25 cellular contexts compared by ENCODE assay signal in the genomic region with DNA sequence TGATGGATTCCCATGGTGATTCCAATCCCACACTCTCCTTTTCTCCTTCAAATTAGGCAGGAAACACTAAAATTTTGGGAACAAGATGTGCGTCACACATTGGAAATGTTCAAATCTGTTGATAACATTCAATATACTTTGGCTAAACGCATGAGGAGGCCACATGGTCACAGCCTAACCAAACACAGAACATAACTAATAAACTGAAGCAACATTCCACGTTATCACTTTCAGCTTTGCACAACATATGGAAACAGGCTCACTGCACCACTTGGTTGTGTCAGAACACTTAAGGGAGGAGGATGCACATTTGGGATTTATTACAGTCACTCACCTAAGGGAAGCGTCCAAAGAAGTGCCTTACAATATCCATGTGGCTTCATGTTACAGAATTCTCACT. TPM values are rescaled to one million over a fixed set of nuclear protein-coding genes. Genes with fewer than 3 reads are reported as not detected.
DNase-seq lines count a peak whose midpoint lies in the region; TF ChIP-seq lines count a peak whose summit lies in the region.
"Had no signal": no experiment of that assay in that cellular context is flagged by ENCODE, and none has a peak within 500 bp of the region (broad histone marks: within the 10 kb centered on the region; RNA-seq: fewer than 3 reads in every experiment).

No MANE protein-coding gene starts in this region.

- peak overlapping the region; percentile 90 for H3K4me3 Mint-ChIP-seq in HFFc6
- peak overlapping the region; percentile 21 for H3K4me3 Mint-ChIP-seq in endodermal cell
- H3K4me3 Mint-ChIP-seq: activated naive CD8-positive, alpha-beta T cell; activated T-helper 17 cell treated with anti-CD3 and anti-CD28 coated beads, Interleukin-2, amount 50 U/mL, for 72 hours; T-helper 17 cell had no signal

- H3K4me1 ChIP-seq in endodermal cell (ENCODE audit: control insufficient read depth, insufficient read depth, low read length), result peaks cover 5% of the 10 kb centered on the region
- H3K4me1 ChIP-seq in osteoblast (ENCODE audit: insufficient read depth, low read length), result peaks cover 49% of the 10 kb centered on the region
- peaks cover 0 to 56% (median 4%) of the 10 kb centered on the region in 4 donors for H3K4me1 ChIP-seq in tibial nerve

- POLR2A ChIA-PET in AG04449 (lab: Yijun Ruan, JAX), result no interaction called here

- TF ChIP-seq CTCF in AG04449 (IDR thresholded peaks at IDR 0.05; ENCODE audit: insufficient read depth, low read length, missing control alignments) (no peak), HFFc6 (IDR thresholded peaks at IDR 0.05) (no peak), endodermal cell (conservative IDR thresholded peaks at IDR 0.05) (no peak), osteoblast (IDR thresholded peaks at IDR 0.05; ENCODE audit: extremely low read depth, low read depth, low read length) (no peak), tibial nerve (IDR thresholded peaks at IDR 0.05) (no peak)

- TF ChIP-seq EP300 in tibial nerve (IDR thresholded peaks at IDR 0.05), result no peak

- H3K27ac Mint-ChIP-seq in HFFc6 (peak overlapping the region; percentile 49), endodermal cell (peak overlapping the region; percentile 88)
- H3K27ac Mint-ChIP-seq: activated naive CD8-positive, alpha-beta T cell; activated T-helper 17 cell treated with anti-CD3 and anti-CD28 coated beads, Interleukin-2, amount 50 U/mL, for 72 hours; T-helper 17 cell had no signal

- no peak overlapping the region for H3K27ac ChIP-seq in endodermal cell (ENCODE audit: low read depth, low read length)
- H3K27ac ChIP-seq in osteoblast (ENCODE audit: low read depth, low read length), result peak overlapping the region; percentile 9
- H3K27ac ChIP-seq in tibial nerve, result no peak overlapping the region
- H3K27ac ChIP-seq: neutrophil, thoracic aorta had no signal

- H3K4me2 ChIP-seq in osteoblast (ENCODE audit: insufficient read depth, low read length), result peak overlapping the region; percentile 94

- H4K20me1 ChIP-seq in osteoblast (ENCODE audit: insufficient read depth, low read length), result peaks cover 68% of the 10 kb centered on the region

- H2AFZ ChIP-seq in osteoblast (ENCODE audit: low read length), result no peak overlapping the region

- H3K9me3 ChIP-seq in endodermal cell (ENCODE audit: control insufficient read depth, low read length) (peaks cover 17% of the 10 kb centered on the region), osteoblast (ENCODE audit: low read depth, low read length) (no peaks in the 10 kb centered on the region), tibial nerve (no peaks in the 10 kb centered on the region)
- H3K9me3 ChIP-seq: neutrophil, thoracic aorta had no signal

- H3K27me3 ChIP-seq in endodermal cell (ENCODE audit: control insufficient read depth, insufficient read depth, low read length, poor library complexity, severe bottlenecking), result no peaks in the 10 kb centered on the region
- no peaks in the 10 kb centered on the region for H3K27me3 ChIP-seq in osteoblast (ENCODE audit: insufficient read depth, low read length)
- no peaks in the 10 kb centered on the region for H3K27me3 ChIP-seq in tibial nerve

- no peak for TF ChIP-seq POLR2A in tibial nerve (IDR thresholded peaks at IDR 0.05)

- no peak for DNase-seq in AG04449 (ENCODE audit: low read depth, low spot score)
- no peak for DNase-seq in HFFc6
- DNase-seq in endodermal cell, result no peak
- no peak for DNase-seq in osteoblast (ENCODE audit: insufficient read length, low spot score, missing footprints)
- no peak for DNase-seq in tibial nerve (ENCODE audit: low spot score in 2 of 2)
- no peak for DNase-seq in COR-L47 (lab: John Stamatoyannopoulos, UW)
- DNase-seq in D341Med (ENCODE audit: low spot score), result no peak
- no peak for DNase-seq in DMS153 treated with DMSO at 0.1 percent for 48 hours (lab: John Stamatoyannopoulos, UW; ENCODE audit: unreplicated experiment)
- DNase-seq: ACHN; activated CD8-positive, alpha-beta memory T cell treated with anti-CD3 and anti-CD28 coated beads, Interleukin-2, amount 50 U/mL, for 4 hours; cerebellar nuclear complex; DMS153; effector CD4-positive, alpha-beta T cell; GF-D8; mammary epithelial cell; NCI-H2107; NK-92 treated with Interleukin-12 subunit alpha and Interleukin-12 subunit beta, amount 100 ng/mL, for 24 hours; small intestine; stimulated activated CD4-positive, alpha-beta T cell treated with anti-CD3 and anti-CD28 coated beads, Interleukin-4, amount 100 ng/mL, for 1 hour; stimulated activated naive CD4-positive, alpha-beta T cell; T-helper 17 cell had no signal

- H3K9me3 Mint-ChIP-seq in HFFc6 (peaks cover 3% of the 10 kb centered on the region; the same call in 1 of the 2 replicates), endodermal cell (no peaks in the 10 kb centered on the region)
- H3K9me3 Mint-ChIP-seq: activated T-helper 17 cell treated with anti-CD3 and anti-CD28 coated beads, Interleukin-2, amount 50 U/mL, for 72 hours had no signal

- CTCF ChIA-PET in AG04449 (lab: Yijun Ruan, JAX), result interaction anchor here (0.6 to 1.7 kb wide), 2 partner anchors 11 to 227 kb away, joined by 3 to 4 read pairs; no protein-coding TSS in a partner anchor

- H3K4me3 ChIP-seq in AG04449 (ENCODE audit: low read depth, low read length) (peak overlapping the region; percentile 15; the same call in 1 of the 2 replicates), endodermal cell (ENCODE audit: low read length) (peak overlapping the region; percentile 75), osteoblast (ENCODE audit: insufficient read depth, low read length) (peak overlapping the region; percentile 43), tibial nerve (no peak overlapping the region)
- H3K4me3 ChIP-seq: thoracic aorta had no signal

- 95 to 100% methylated on average over 2 to 4 of the region's 4 CpGs for WGBS in endodermal cell (ENCODE audit: insufficient coverage in 1 of 2, insufficient read length in 1 of 2), 2 experiments
- 91 to 92% methylated on average over 4 of the region's 4 CpGs for WGBS in tibial nerve, 2 donors

- H3K79me2 ChIP-seq in osteoblast (ENCODE audit: insufficient read depth, low read length), result peaks cover 96% of the 10 kb centered on the region

- H3K36me3 Mint-ChIP-seq in HFFc6 (ENCODE audit: low read depth) (peaks cover 54% of the 10 kb centered on the region), endodermal cell (ENCODE audit: low read depth) (peaks cover 35% of the 10 kb centered on the region)
- H3K36me3 Mint-ChIP-seq: activated naive CD8-positive, alpha-beta T cell had no signal

- H3K27me3 Mint-ChIP-seq in HFFc6 (ENCODE audit: insufficient read depth), result peaks cover 6% of the 10 kb centered on the region; the same call in 1 of the 2 replicates
- no peaks in the 10 kb centered on the region for H3K27me3 Mint-ChIP-seq in endodermal cell (ENCODE audit: insufficient read depth)

- no peak overlapping the region for H3K9ac ChIP-seq in endodermal cell (ENCODE audit: extremely low read depth, low read length, poor library complexity, severe bottlenecking)

- H3K4me1 Mint-ChIP-seq in HFFc6 (ENCODE audit: low read depth), result peaks cover 51% of the 10 kb centered on the region
- H3K4me1 Mint-ChIP-seq in endodermal cell, result peaks cover 46% of the 10 kb centered on the region
- H3K4me1 Mint-ChIP-seq: activated T-helper 17 cell treated with anti-CD3 and anti-CD28 coated beads, Interleukin-2, amount 50 U/mL, for 72 hours had no signal

- H3K36me3 ChIP-seq in endodermal cell (ENCODE audit: control insufficient read depth, insufficient read depth, low read length) (peaks cover 51% of the 10 kb centered on the region), osteoblast (ENCODE audit: insufficient read depth, low read length) (peaks cover 61% of the 10 kb centered on the region), tibial nerve (peaks cover 0 to 11% (median 0%) of the 10 kb centered on the region in 3 donors)
- H3K36me3 ChIP-seq: neutrophil, thoracic aorta had no signal

RNA-seq across cellular contexts. Expression of gene SH3RF1, which starts 4.7 kb away (rescaled TPM):
- 10 to 100 TPM; 54.5 to 67.1 (median 57.1) TPM for total RNA-seq in HFFc6 (2021; fragmentation: NEBNext Ultra II Directional; extraction: Animal tissue kit (Norgen Biotek cat#: 25700))
- 10 to 100 TPM; 37.6 to 68.8 TPM for total RNA-seq in endodermal cell
- polyA plus RNA-seq in endodermal cell (2013, experiment 1 of 2), result 17.6 TPM
- polyA plus RNA-seq in endodermal cell (2013, experiment 2 of 2), result 16.1 TPM
- 33.0 and 37.6 TPM in 2 replicates for total RNA-seq in osteoblast
- 10 to 100 TPM; 10.6 to 17.9 (median 13.3) TPM for total RNA-seq in tibial nerve

Comparison
In these comparisons a context has a peak if more than half of its experiments do, and no peak if none do; other contexts are left out.
1. H3K4me3 ChIP-seq: peak in AG04449 (single experiment), endodermal cell (single experiment) and osteoblast (single experiment); none in tibial nerve (0 of 4).